8 cellular contexts compared by ENCODE assay signal in the genomic region with DNA sequence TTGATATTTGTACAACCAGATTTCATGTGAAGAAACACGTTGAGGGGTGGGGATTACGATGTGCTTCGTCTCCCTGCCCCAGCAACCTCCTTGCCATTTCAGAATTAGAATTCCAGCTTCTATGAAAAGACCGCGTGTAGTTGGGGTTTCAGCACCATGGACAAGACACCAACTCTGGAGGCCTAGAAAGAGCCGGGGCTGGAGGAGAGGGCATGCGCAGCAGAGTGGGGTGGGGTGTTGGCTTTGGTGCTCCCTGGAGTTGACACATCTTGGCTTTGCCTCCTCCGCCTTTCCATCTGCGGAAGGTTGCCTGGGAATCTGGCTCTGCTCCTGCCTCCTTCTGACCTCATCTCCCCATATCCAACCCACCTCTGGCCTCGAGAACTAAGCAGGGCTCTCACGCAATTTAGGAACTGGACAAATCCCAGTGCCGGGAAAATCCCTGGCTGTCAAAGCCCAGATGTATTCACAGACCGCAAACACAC. TPM values are rescaled to one million over a fixed set of nuclear protein-coding genes. Genes with fewer than 3 reads are reported as not detected.
A peak's percentile ranks its signal among the peaks of the same experiment; 100 is the strongest.
DNase-seq lines count a peak whose midpoint lies in the region; ATAC-seq and TF ChIP-seq lines count a peak whose summit lies in the region.

No MANE protein-coding gene starts in this region.

- H3K4me2 ChIP-seq in Karpas-422 (ENCODE audit: low read depth, low read length, poor library complexity, severe bottlenecking) (no peak overlapping the region), mammary epithelial cell (ENCODE audit: insufficient read depth, low read depth, low read length) (no peak overlapping the region)

- no peak overlapping the region for H3K4me3 Mint-ChIP-seq in chondrocyte (ENCODE audit: unreplicated experiment)
- no peak overlapping the region for H3K4me3 Mint-ChIP-seq in osteocyte (ENCODE audit: unreplicated experiment)

- H3K9ac ChIP-seq in Karpas-422 (ENCODE audit: low read length) (no peak overlapping the region), mammary epithelial cell (ENCODE audit: insufficient read depth, low read length) (no peak overlapping the region)

- no peaks in the 10 kb centered on the region for H3K9me2 ChIP-seq in Karpas-422 (replicated peaks; ENCODE audit: insufficient read depth, low read length)

- H3K4me1 ChIP-seq in Karpas-422 (ENCODE audit: low read length): no peaks in the 10 kb centered on the region
- no peaks in the 10 kb centered on the region for H3K4me1 ChIP-seq in mammary epithelial cell (ENCODE audit: insufficient read depth, low read length)
- H3K4me1 ChIP-seq in effector memory CD4-positive, alpha-beta T cell (ENCODE audit: control insufficient read depth, insufficient read depth, low read length, poor library complexity, severe bottlenecking): no peaks in the 10 kb centered on the region

- H3K27ac ChIP-seq in Karpas-422 (ENCODE audit: low read length) (no peak overlapping the region), mammary epithelial cell (ENCODE audit: insufficient read depth, low read depth, low read length) (no peak overlapping the region)
- no peak overlapping the region for H3K27ac ChIP-seq in effector memory CD4-positive, alpha-beta T cell (ENCODE audit: insufficient read depth, low read length, poor library complexity, severe bottlenecking)

- no peaks in the 10 kb centered on the region for H3K79me2 ChIP-seq in Karpas-422 (ENCODE audit: low read length)
- H3K79me2 ChIP-seq in mammary epithelial cell (ENCODE audit: insufficient read depth, low read length): no peaks in the 10 kb centered on the region

- no peaks in the 10 kb centered on the region for H3K9me3 Mint-ChIP-seq in chondrocyte (ENCODE audit: low read depth)
- H3K9me3 Mint-ChIP-seq in osteocyte (ENCODE audit: unreplicated experiment): no peaks in the 10 kb centered on the region

- 26% methylated on average over 13 of the region's 13 CpGs for WGBS in mammary epithelial cell (ENCODE audit: low coverage, missing lambda C conversion rate)

- no peak for TF ChIP-seq CTCF in mammary epithelial cell (conservative IDR thresholded peaks at IDR 0.05 in 1 of 2, IDR thresholded peaks at IDR 0.05 in 1 of 2; ENCODE audit: extremely low read depth in 1 of 2, insufficient read depth in 1 of 2, low read depth in 1 of 2, low read length in 2 of 2)
- no peak for TF ChIP-seq CTCF in chondrocyte (IDR thresholded peaks at IDR 0.05)
- TF ChIP-seq CTCF in osteocyte (IDR thresholded peaks at IDR 0.05): no peak

- peaks cover 24% of the 10 kb centered on the region for H3K27me3 Mint-ChIP-seq in chondrocyte (ENCODE audit: low read depth)
- H3K27me3 Mint-ChIP-seq in osteocyte (ENCODE audit: unreplicated experiment): peaks cover 8% of the 10 kb centered on the region

- ATAC-seq in left lobe of liver: peak; percentile 56
- no peak for ATAC-seq in GM19467 (IDR thresholded peaks at IDR 0.05; ENCODE audit: unreplicated experiment)

- peak; percentile 72 for DNase-seq in COLO829 (ENCODE audit: low spot score)
- peak; percentile 75 for DNase-seq in Karpas-422
- peak; percentile 58 for DNase-seq in mammary epithelial cell
- no peak for DNase-seq in left lobe of liver (ENCODE audit: low spot score)
- no peak for DNase-seq in chondrocyte (ENCODE audit: low spot score)
- DNase-seq in effector memory CD4-positive, alpha-beta T cell: no peak
- no peak for DNase-seq in osteocyte (ENCODE audit: extremely low spot score, unreplicated experiment)

- in situ Hi-C loops in mammary epithelial cell (cut with MboI; ENCODE audit: low sequenced_read_pairs in 2 of 2): no loop called here

- H2AFZ ChIP-seq in Karpas-422 (ENCODE audit: low read length) (no peak overlapping the region), mammary epithelial cell (ENCODE audit: low read depth, low read length) (no peak overlapping the region)

- intact Hi-C loops in mammary epithelial cell (cut with micrococcal nuclease): no loop called here

- H3K4me3 ChIP-seq in Karpas-422 (ENCODE audit: low read length) (no peak overlapping the region), mammary epithelial cell (replicated peaks in 1 of 3; ENCODE audit: insufficient read depth in 1 of 3, low read depth in 2 of 3, low read length in 3 of 3) (no peak overlapping the region)
- H3K4me3 ChIP-seq in effector memory CD4-positive, alpha-beta T cell (ENCODE audit: insufficient read depth, low read depth, low read length, poor library complexity, severe bottlenecking): no peak overlapping the region

- BruUV-seq in mammary epithelial cell (replicated peaks; lab: Mats Ljungman, UMichigan): no TSS peak

- H3K36me3 Mint-ChIP-seq in chondrocyte (ENCODE audit: low read depth) (no peaks in the 10 kb centered on the region), osteocyte (ENCODE audit: unreplicated experiment) (no peaks in the 10 kb centered on the region)

- H3K4me1 Mint-ChIP-seq in chondrocyte (ENCODE audit: low read depth) (no peaks in the 10 kb centered on the region), osteocyte (ENCODE audit: unreplicated experiment) (no peaks in the 10 kb centered on the region)

- H3K27me3 ChIP-seq in Karpas-422 (ENCODE audit: low read length) (no peaks in the 10 kb centered on the region), mammary epithelial cell (ENCODE audit: insufficient read depth, low read length) (no peaks in the 10 kb centered on the region)
- H3K27me3 ChIP-seq in effector memory CD4-positive, alpha-beta T cell (replicated peaks; ENCODE audit: control insufficient read depth, insufficient read depth, low read length, poor library complexity, severe bottlenecking): no peaks in the 10 kb centered on the region

- H3K9me3 ChIP-seq in Karpas-422 (ENCODE audit: low read length) (no peaks in the 10 kb centered on the region), mammary epithelial cell (replicated peaks; ENCODE audit: insufficient read depth, low read length) (no peaks in the 10 kb centered on the region)
- no peaks in the 10 kb centered on the region for H3K9me3 ChIP-seq in effector memory CD4-positive, alpha-beta T cell (ENCODE audit: control insufficient read depth, low read length)

- H3K36me3 ChIP-seq in Karpas-422 (ENCODE audit: insufficient read depth, low read length) (no peaks in the 10 kb centered on the region), mammary epithelial cell (ENCODE audit: insufficient read depth, low read length) (no peaks in the 10 kb centered on the region)
- no peaks in the 10 kb centered on the region for H3K36me3 ChIP-seq in effector memory CD4-positive, alpha-beta T cell (ENCODE audit: control insufficient read depth, insufficient read depth, low read length)

- dilution Hi-C loops in mammary epithelial cell (cut with HindIII; ENCODE audit: low sequenced_read_pairs): no loop called here

- H3K27ac Mint-ChIP-seq in chondrocyte (ENCODE audit: unreplicated experiment) (no peak overlapping the region), osteocyte (ENCODE audit: unreplicated experiment) (no peak overlapping the region)

- H4K20me1 ChIP-seq in Karpas-422 (ENCODE audit: insufficient read depth, low read depth, low read length) (no peaks in the 10 kb centered on the region), mammary epithelial cell (ENCODE audit: insufficient read depth, low read length) (no peaks in the 10 kb centered on the region)

- CTCF ChIA-PET in mammary epithelial cell (lab: Charles Lee; ENCODE audit: low non-redundant PET): interaction anchor here (0.6 kb wide), 1 partner anchor 229 kb away, joined by 4 read pairs; no protein-coding TSS in a partner anchor

RNA-seq across cellular contexts. Expression of a gene that starts 11.8 kb away (rescaled TPM):
- not detected in 2 replicates for total RNA-seq in Karpas-422 (2014; rRNA removed; shearing (Covaris generic); ENCODE audit: low replicate concordance)
- not detected for total RNA-seq in mammary epithelial cell
- not detected for polyA plus RNA-seq in mammary epithelial cell
- polyA minus RNA-seq in mammary epithelial cell: not detected
- total RNA-seq in left lobe of liver: not detected
- total RNA-seq in chondrocyte: not detected in 3 replicates
- total RNA-seq in osteocyte: 0.16 TPM in 1 of 2 replicates, not detected in the other

RNA-seq across cellular contexts. Expression of a gene that starts 32.4 kb away (rescaled TPM):
- not detected in 2 replicates for total RNA-seq in Karpas-422 (2014; rRNA removed; shearing (Covaris generic); ENCODE audit: low replicate concordance)
- 100 to 1,000 TPM in 1 of 2 donors, 10 to 100 TPM in 1; 49.7 to 132 TPM for total RNA-seq in mammary epithelial cell
- 108 TPM for polyA plus RNA-seq in mammary epithelial cell
- 169 TPM for polyA minus RNA-seq in mammary epithelial cell
- 2.5 TPM for total RNA-seq in left lobe of liver
- total RNA-seq in chondrocyte: 158 to 249 TPM (median 159 TPM) in 3 replicates
- 547 and 561 TPM in 2 replicates for total RNA-seq in osteocyte

Comparison
In these comparisons a context has a peak if more than half of its experiments do, and no peak if none do; other contexts are left out.
1. DNase-seq: peak in COLO829 (single experiment), Karpas-422 (single experiment) and mammary epithelial cell (single experiment); none in left lobe of liver (single experiment), chondrocyte (single experiment), effector memory CD4-positive, alpha-beta T cell (0 of 3) and osteocyte (single experiment).
2. RNA of a gene that starts 32.4 kb away (total RNA-seq): 547 to 561 TPM in osteocyte, 158 to 249 TPM in chondrocyte and 49.7 to 132 TPM in mammary epithelial cell; 2.5 TPM in left lobe of liver (single experiment) and not detected in Karpas-422; every median in the first group is over 10 times any median in the second.